ENCODE assay signal across 1 cellular context in genomic region chr4:56049428-56050212, GRCh38.
TF ChIP-seq lines count a peak whose summit lies in the region.

No MANE protein-coding gene starts in this region.

TF ChIP-seq in HepG2, 621 proteins besides CTCF, POLR2A, EP300 and RAD21 (continued from another document):
- TF ChIP-seq HMGXB4 (CRISPR knock-in tag; IDR thresholded peaks at IDR 0.05; ENCODE audit: borderline replicate concordance in 1 of 2, low read depth in 1 of 2), result peak in 1 of 2 experiments; percentile 68; a peak in 1 of 4 replicates
- TF ChIP-seq SMARCC2 (IDR thresholded peaks at IDR 0.05), result no peak
